ENCODE assay signal across 2 cellular contexts in genomic region chr19:56623006-56623405, GRCh38.
TF ChIP-seq lines count a peak whose summit lies in the region.

No MANE protein-coding gene starts in this region.

TF ChIP-seq in liver, 16 proteins besides CTCF, POLR2A, EP300 and RAD21:
- TF ChIP-seq FOXA2 (IDR thresholded peaks at IDR 0.05) (no peak), JUND (IDR thresholded peaks at IDR 0.05) (no peak), TAF1 (conservative IDR thresholded peaks at IDR 0.05) (no peak), YY1 (IDR thresholded peaks at IDR 0.05) (no peak), RXRA (IDR thresholded peaks at IDR 0.05) (no peak), SP1 (IDR thresholded peaks at IDR 0.05) (no peak), REST (IDR thresholded peaks at IDR 0.05) (no peak), EGR1 (IDR thresholded peaks at IDR 0.05; ENCODE audit: low read depth in 2 of 2) (no peak)

TF ChIP-seq in HepG2, 621 proteins besides CTCF, POLR2A, EP300 and RAD21:
- TF ChIP-seq ATF2 (CRISPR knock-in tag; IDR thresholded peaks at IDR 0.05) (no peak), HOXA9 (CRISPR knock-in tag; IDR thresholded peaks at IDR 0.05; ENCODE audit: borderline replicate concordance) (no peak), ZNF703 (CRISPR knock-in tag; IDR thresholded peaks at IDR 0.05; ENCODE audit: borderline replicate concordance) (no peak), PBX3 (CRISPR knock-in tag; IDR thresholded peaks at IDR 0.05; ENCODE audit: borderline replicate concordance) (no peak), SOX13 (IDR thresholded peaks at IDR 0.05) (no peak), SOX13 (CRISPR knock-in tag; conservative IDR thresholded peaks at IDR 0.05 in 1 of 2, IDR thresholded peaks at IDR 0.05 in 1 of 2) (no peak), ZNF510 (CRISPR knock-in tag; IDR thresholded peaks at IDR 0.05; ENCODE audit: low read depth) (no peak), ARHGAP35 (CRISPR knock-in tag; IDR thresholded peaks at IDR 0.05; ENCODE audit: borderline replicate concordance) (no peak), KLF16 (CRISPR knock-in tag; IDR thresholded peaks at IDR 0.05) (no peak), RFX3 (CRISPR knock-in tag; IDR thresholded peaks at IDR 0.05) (no peak), USF2 (IDR thresholded peaks at IDR 0.05; ENCODE audit: low read depth, low read length) (no peak), USF2 (CRISPR knock-in tag; IDR thresholded peaks at IDR 0.05; ENCODE audit: borderline replicate concordance) (no peak), ZNF761 (CRISPR knock-in tag; conservative IDR thresholded peaks at IDR 0.05) (no peak)
